ENCODE assay signal across 14 cellular contexts in genomic region chr5:14595877-14596276, GRCh38. TPM values are rescaled to one million over a fixed set of nuclear protein-coding genes. Genes with fewer than 3 reads are reported as not detected.
DNase-seq lines count a peak whose midpoint lies in the region; ATAC-seq, FAIRE-seq and TF ChIP-seq lines count a peak whose summit lies in the region.
"Had no signal": no experiment of that assay in that cellular context is flagged by ENCODE, and none has a peak within 500 bp of the region (broad histone marks: within the 10 kb centered on the region; RNA-seq: fewer than 3 reads in every experiment).

No MANE protein-coding gene starts in this region.

- no peak overlapping the region for H2BK5ac ChIP-seq in mesenchymal stem cell (ENCODE audit: low read depth, low read length, poor library complexity, severe bottlenecking)

- no peaks in the 10 kb centered on the region for H3K36me3 ChIP-seq in mesenchymal stem cell (ENCODE audit: control insufficient read depth in 1 of 2, insufficient read depth in 2 of 2, low read depth in 1 of 2, low read length in 2 of 2)
- H3K36me3 ChIP-seq: neural progenitor cell had no signal

- no peak overlapping the region for H4K91ac ChIP-seq in mesenchymal stem cell (ENCODE audit: low read length)

- intact Hi-C loops in activated B cell treated with CpG ODN at 0.5 μM for 24 hours (cut with micrococcal nuclease), result no loop called here

- peak overlapping the region; percentile 98 for H3K27ac Mint-ChIP-seq in T-helper 1 cell treated with Interleukin-12 subunit alpha and Interleukin-12 subunit beta and Interleukin-4 antibody, amounts not matched to agents 30 μg/mL and 1 μg/mL, for 36 hours
- no peak overlapping the region for H3K27ac Mint-ChIP-seq in activated B cell treated with CpG ODN at 0.5 μM for 24 hours
- H3K27ac Mint-ChIP-seq: neural progenitor cell had no signal

- peak overlapping the region in 1 of 2 experiments; percentile 59 for H2BK12ac ChIP-seq in mesenchymal stem cell (ENCODE audit: low read length in 2 of 2)

- H3K4me2 ChIP-seq in mesenchymal stem cell (ENCODE audit: low read length, poor library complexity, severe bottlenecking), result no peak overlapping the region
- H3K4me2 ChIP-seq: neural progenitor cell, PC-9 had no signal

- H3K9me3 Mint-ChIP-seq in T-helper 1 cell treated with Interleukin-12 subunit alpha and Interleukin-12 subunit beta and Interleukin-4 antibody, amounts not matched to agents 30 μg/mL and 1 μg/mL, for 36 hours, result no peaks in the 10 kb centered on the region
- H3K9me3 Mint-ChIP-seq in activated B cell treated with CpG ODN at 0.5 μM for 24 hours, result no peaks in the 10 kb centered on the region

- CTCF ChIA-PET in activated B cell treated with CpG ODN at 0.5 μM for 24 hours (lab: Charles Lee), result no interaction called here

- H3K79me1 ChIP-seq in mesenchymal stem cell (replicated peaks; ENCODE audit: low read length, poor library complexity, severe bottlenecking), result no peaks in the 10 kb centered on the region

- no peak overlapping the region for H2BK120ac ChIP-seq in mesenchymal stem cell (ENCODE audit: low read depth, low read length)

- H3K27me3 Mint-ChIP-seq in T-helper 1 cell treated with Interleukin-12 subunit alpha and Interleukin-12 subunit beta and Interleukin-4 antibody, amounts not matched to agents 30 μg/mL and 1 μg/mL, for 36 hours (ENCODE audit: low read depth), result no peaks in the 10 kb centered on the region
- no peaks in the 10 kb centered on the region for H3K27me3 Mint-ChIP-seq in activated B cell treated with CpG ODN at 0.5 μM for 24 hours

- no peak for TF ChIP-seq CTCF in activated B cell treated with CpG ODN at 0.5 μM for 24 hours (IDR thresholded peaks at IDR 0.05)

- peaks cover 4% of the 10 kb centered on the region in 2 experiments for H3K27me3 ChIP-seq in mesenchymal stem cell (ENCODE audit: control insufficient read depth in 1 of 2, insufficient read depth in 1 of 2, low read length in 2 of 2)
- H3K27me3 ChIP-seq: neural progenitor cell had no signal

- FAIRE-seq in GM12892 (lab: Jason Lieb, UNC), result peak; percentile 44
- FAIRE-seq: A204.1 had no signal

- H3K14ac ChIP-seq in mesenchymal stem cell (ENCODE audit: low read length in 2 of 2), result no peak overlapping the region

- no peaks in the 10 kb centered on the region for H3K4me1 ChIP-seq in mesenchymal stem cell (ENCODE audit: control insufficient read depth, insufficient read depth, low read depth, low read length)
- H3K4me1 ChIP-seq: neural progenitor cell had no signal

- TF ChIP-seq POLR2A in GM12892 (IDR thresholded peaks at IDR 0.05; ENCODE audit: low read depth, low read length), result no peak

- peaks cover 13% of the 10 kb centered on the region for H3K36me3 Mint-ChIP-seq in T-helper 1 cell treated with Interleukin-12 subunit alpha and Interleukin-12 subunit beta and Interleukin-4 antibody, amounts not matched to agents 30 μg/mL and 1 μg/mL, for 36 hours (ENCODE audit: low read depth)
- no peaks in the 10 kb centered on the region for H3K36me3 Mint-ChIP-seq in activated B cell treated with CpG ODN at 0.5 μM for 24 hours (ENCODE audit: low read depth)

- no peaks in the 10 kb centered on the region for H3K9me3 ChIP-seq in mesenchymal stem cell (ENCODE audit: control insufficient read depth, low read length)

- no peak overlapping the region for H2AFZ ChIP-seq in mesenchymal stem cell (ENCODE audit: low read depth, low read length)
- H2AFZ ChIP-seq: neural progenitor cell, PC-9 had no signal

- peak overlapping the region in 1 of 2 experiments; percentile 29 for H3K4ac ChIP-seq in mesenchymal stem cell (ENCODE audit: low read depth in 1 of 2, low read length in 2 of 2)

- WGBS in mesenchymal stem cell, result no CpG with 5 or more reads among the region's 1 CpG

- H2AK5ac ChIP-seq in mesenchymal stem cell (ENCODE audit: low read length, severe bottlenecking), result no peak overlapping the region

- no peak overlapping the region for H3K18ac ChIP-seq in mesenchymal stem cell (ENCODE audit: low read depth in 1 of 2, low read length in 2 of 2)

- H3K27ac ChIP-seq in mesenchymal stem cell (ENCODE audit: low read length, poor library complexity, severe bottlenecking) (no peak overlapping the region), caudate nucleus (ENCODE audit: low read depth, low read length) (no peak overlapping the region)
- H3K27ac ChIP-seq: neural progenitor cell, PC-9 had no signal

- ATAC-seq in activated B cell treated with CpG ODN at 0.5 μM for 24 hours (ENCODE audit: low read depth) (no peak), SK-N-SH treated with all-trans-retinoic acid at 6 μM for 48 hours (no peak; the same call in 2 of the 3 replicates)

- H4K8ac ChIP-seq in mesenchymal stem cell (ENCODE audit: low read length), result no peak overlapping the region

- peak overlapping the region; percentile 78 for H3K4me3 Mint-ChIP-seq in T-helper 1 cell treated with Interleukin-12 subunit alpha and Interleukin-12 subunit beta and Interleukin-4 antibody, amounts not matched to agents 30 μg/mL and 1 μg/mL, for 36 hours
- peak overlapping the region; percentile 9 for H3K4me3 Mint-ChIP-seq in activated B cell treated with CpG ODN at 0.5 μM for 24 hours
- H3K4me3 Mint-ChIP-seq: neural progenitor cell had no signal

- no peak overlapping the region for H3K9ac ChIP-seq in mesenchymal stem cell (ENCODE audit: low read length)
- H3K9ac ChIP-seq: neural progenitor cell had no signal

- POLR2A ChIA-PET in activated B cell treated with CpG ODN at 0.5 μM for 24 hours (lab: Charles Lee), result no interaction called here

- no peak for DNase-seq in T-helper 1 cell
- DNase-seq in GM12892 (ENCODE audit: insufficient read length), result no peak
- DNase-seq in activated B cell treated with CpG ODN at 0.5 μM for 24 hours, result no peak
- peak; percentile 47 for DNase-seq in mesenchymal stem cell
- no peak for DNase-seq in caudate nucleus (lab: John Stamatoyannopoulos, UW)
- DNase-seq in NCI-H526 (lab: John Stamatoyannopoulos, UW), result no peak
- DNase-seq: IMR-90, NCI-H1436, PC-9 had no signal

- H3K4me1 Mint-ChIP-seq in T-helper 1 cell treated with Interleukin-12 subunit alpha and Interleukin-12 subunit beta and Interleukin-4 antibody, amounts not matched to agents 30 μg/mL and 1 μg/mL, for 36 hours (ENCODE audit: low read depth), result peaks cover 72% of the 10 kb centered on the region
- peaks cover 35% of the 10 kb centered on the region for H3K4me1 Mint-ChIP-seq in activated B cell treated with CpG ODN at 0.5 μM for 24 hours
- H3K4me1 Mint-ChIP-seq: neural progenitor cell had no signal

- no peak overlapping the region for H2BK15ac ChIP-seq in mesenchymal stem cell (ENCODE audit: low read depth, poor library complexity, severe bottlenecking)

- no peak overlapping the region for H3K23ac ChIP-seq in mesenchymal stem cell (ENCODE audit: low read length in 2 of 2)

- H3K4me3 ChIP-seq in mesenchymal stem cell (ENCODE audit: insufficient read depth in 1 of 2, low read depth in 1 of 2, low read length in 2 of 2), result no peak overlapping the region
- H3K4me3 ChIP-seq: neural progenitor cell, PC-9, skin epidermis had no signal

TF ChIP-seq in SK-N-SH treated with all-trans-retinoic acid at 6 μM for 48 hours, 23 proteins besides CTCF, POLR2A, EP300 and RAD21 (continues in another document):
- no peak for TF ChIP-seq TOX (CRISPR knock-in tag; IDR thresholded peaks at IDR 0.05; ENCODE audit: borderline replicate concordance)
- TF ChIP-seq TCF4 (CRISPR knock-in tag; IDR thresholded peaks at IDR 0.05; ENCODE audit: borderline replicate concordance), result no peak
- TF ChIP-seq OSR1 (CRISPR knock-in tag; IDR thresholded peaks at IDR 0.05), result no peak
- TF ChIP-seq ESRRG (CRISPR knock-in tag; IDR thresholded peaks at IDR 0.05), result no peak
- no peak for TF ChIP-seq ISL1 (CRISPR knock-in tag; IDR thresholded peaks at IDR 0.05)
- TF ChIP-seq CREB5 (CRISPR knock-in tag; IDR thresholded peaks at IDR 0.05; ENCODE audit: low read depth), result no peak
- no peak for TF ChIP-seq BACH2 (CRISPR knock-in tag; IDR thresholded peaks at IDR 0.05; ENCODE audit: borderline replicate concordance)
- no peak for TF ChIP-seq ZFP30 (CRISPR knock-in tag; IDR thresholded peaks at IDR 0.05)
- no peak for TF ChIP-seq GLIS3 (CRISPR knock-in tag; IDR thresholded peaks at IDR 0.05)
- TF ChIP-seq TSHZ2 (CRISPR knock-in tag; IDR thresholded peaks at IDR 0.05), result no peak
- TF ChIP-seq ZNF70 (CRISPR knock-in tag; IDR thresholded peaks at IDR 0.05), result no peak
- TF ChIP-seq SNAI2 (CRISPR knock-in tag; IDR thresholded peaks at IDR 0.05), result no peak

RNA-seq across cellular contexts. Expression of gene OTULINL, which starts 14.3 kb away (rescaled TPM):
- 0.17 TPM for polyA plus RNA-seq in GM12892 (2012; ENCODE audit: missing spikeins)
- total RNA-seq in activated B cell treated with CpG ODN at 0.5 μM for 24 hours, result 0.27 and 0.69 TPM in 2 replicates
- polyA plus RNA-seq in mesenchymal stem cell (2013, experiment 1 of 2), result 21.3 TPM
- 24.8 TPM for polyA plus RNA-seq in mesenchymal stem cell (2013, experiment 2 of 2)
